17 cellular contexts compared by ENCODE assay signal in the genomic region with DNA sequence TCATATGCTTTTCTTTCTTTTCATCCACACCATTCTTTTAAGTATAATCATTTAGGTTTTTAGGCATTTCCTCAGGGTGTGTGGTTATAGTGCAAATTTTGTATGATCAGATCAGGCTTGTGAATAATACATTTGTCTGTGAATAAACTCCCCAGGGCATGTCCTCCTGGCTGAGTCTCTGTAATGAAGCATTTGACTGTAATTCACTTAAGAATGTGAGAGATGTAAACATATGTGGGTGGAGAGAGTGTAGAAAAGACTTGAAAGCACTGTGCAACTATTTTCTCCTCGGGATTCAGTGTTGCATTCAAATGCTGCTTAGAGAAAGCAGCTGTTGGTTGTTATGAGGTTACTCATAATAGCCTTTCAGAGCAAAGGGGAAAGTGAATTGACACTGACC.
DNase-seq lines count a peak whose midpoint lies in the region.
"Had no signal": no experiment of that assay in that cellular context is flagged by ENCODE, and none has a peak within 500 bp of the region (broad histone marks: within the 10 kb centered on the region; RNA-seq: fewer than 3 reads in every experiment).

No MANE protein-coding gene starts in this region.

- no peaks in the 10 kb centered on the region for H3K36me3 ChIP-seq in SJSA1
- H3K36me3 ChIP-seq: ovary had no signal

- H3K27ac ChIP-seq in SJSA1 (peak overlapping the region; percentile 62), substantia nigra (ENCODE audit: low read depth, low read length, poor library complexity, severe bottlenecking) (no peak overlapping the region)
- H3K27ac ChIP-seq: ovary had no signal

- no peak overlapping the region for H3K4me3 ChIP-seq in SJSA1
- H3K4me3 ChIP-seq: ovary had no signal

- DNase-seq in EL (peak; percentile 92), SJSA1 (ENCODE audit: low read depth in 1 of 2, low spot score in 2 of 2) (peak; percentile 58 to 86), fibroblast of gingiva (ENCODE audit: low read depth) (peak; percentile 94), non-pigmented ciliary epithelial cell (ENCODE audit: low read depth) (peak; percentile 44), LoVo (ENCODE audit: low spot score) (no peak), COR-L47 (lab: John Stamatoyannopoulos, UW) (no peak), substantia nigra (lab: John Stamatoyannopoulos, UW) (no peak)
- no peak for DNase-seq in stimulated activated CD4-positive, alpha-beta T cell treated with anti-CD3 and anti-CD28 coated beads, Interleukin-12 subunit alpha, Interleukin-12 subunit beta, amount 100 ng/mL, for 4 hours
- DNase-seq: activated CD8-positive, alpha-beta T cell treated with anti-CD3 and anti-CD28 coated beads, Interleukin-2, amount 10 ng/mL, durations not matched to agents 7 days and 5 days; anterior cingulate cortex; DMS79 treated with DMSO at 0.1 percent for 48 hours; H9; NCI-H187; NCI-H510A; ovary; PC-3; stimulated activated naive B cell treated with anti-CD40 and anti-IgM and Interleukin-4, amounts not matched to agents 10 μg/mL and 1 μg/mL and 100 μg/mL, for 72 hours had no signal

- no peaks in the 10 kb centered on the region for H3K9me3 ChIP-seq in SJSA1 (replicated peaks)
- H3K9me3 ChIP-seq: ovary had no signal

- H3K27me3 ChIP-seq in SJSA1 (replicated peaks), result no peaks in the 10 kb centered on the region
- H3K27me3 ChIP-seq: ovary had no signal

- H3K4me1 ChIP-seq in SJSA1 (replicated peaks), result peaks cover 33% of the 10 kb centered on the region

Comparison
In these comparisons a context has a peak if more than half of its experiments do, and no peak if none do; other contexts are left out.
1. DNase-seq: peak in EL (single experiment), SJSA1 (2 of 2), fibroblast of gingiva (single experiment) and non-pigmented ciliary epithelial cell (single experiment); none in LoVo (single experiment), COR-L47 (single experiment), stimulated activated CD4-positive, alpha-beta T cell treated with anti-CD3 and anti-CD28 coated beads, Interleukin-12 subunit alpha, Interleukin-12 subunit beta, amount 100 ng/mL, for 4 hours (single experiment) and substantia nigra (0 of 49).